ENCODE assay signal across 14 cellular contexts in genomic region chr11:131884461-131885073, GRCh38.
A peak's percentile ranks its signal among the peaks of the same experiment; 100 is the strongest.
DNase-seq lines count a peak whose midpoint lies in the region; ATAC-seq and TF ChIP-seq lines count a peak whose summit lies in the region.
"Had no signal": no experiment of that assay in that cellular context is flagged by ENCODE, and none has a peak within 500 bp of the region (broad histone marks: within the 10 kb centered on the region; RNA-seq: fewer than 3 reads in every experiment).

No MANE protein-coding gene starts in this region.

- no peak overlapping the region for H3K27ac Mint-ChIP-seq in chondrocyte (ENCODE audit: unreplicated experiment)
- H3K27ac Mint-ChIP-seq: WTC11 had no signal

- no peak for TF ChIP-seq CTCF in chondrocyte (IDR thresholded peaks at IDR 0.05)

- no peak overlapping the region for H3K4me3 Mint-ChIP-seq in chondrocyte (ENCODE audit: unreplicated experiment)
- H3K4me3 Mint-ChIP-seq: WTC11 had no signal

- H3K9me3 Mint-ChIP-seq in chondrocyte (ENCODE audit: low read depth) = no peaks in the 10 kb centered on the region
- H3K9me3 Mint-ChIP-seq: WTC11 had no signal

- peaks cover 10% of the 10 kb centered on the region for H3K4me1 Mint-ChIP-seq in chondrocyte (ENCODE audit: low read depth)

- ATAC-seq in GM18870 (IDR thresholded peaks at IDR 0.05; ENCODE audit: unreplicated experiment) = peak; percentile 58
- peak; percentile 59 for ATAC-seq in HG03469 (IDR thresholded peaks at IDR 0.05; ENCODE audit: unreplicated experiment)
- ATAC-seq: WTC11 had no signal

- H3K27me3 Mint-ChIP-seq in chondrocyte (ENCODE audit: low read depth) = no peaks in the 10 kb centered on the region

- no peaks in the 10 kb centered on the region for H3K36me3 Mint-ChIP-seq in chondrocyte (ENCODE audit: low read depth)
- H3K36me3 Mint-ChIP-seq: WTC11 had no signal

- DNase-seq in H4 (ENCODE audit: low spot score) (peak; percentile 82), hepatic stellate cell (ENCODE audit: low spot score) (peak; percentile 25), activated T-cell treated with anti-CD3 and anti-CD28 coated beads for 4 hours (no peak), NCI-H345 (lab: John Stamatoyannopoulos, UW) (no peak), chondrocyte (ENCODE audit: low spot score) (no peak), DMS79 treated with DMSO at 0.1 percent for 48 hours (lab: John Stamatoyannopoulos, UW) (no peak)
- DNase-seq: activated T-cell treated with anti-CD3 and anti-CD28 coated beads, Interleukin-2, amount 50 U/mL, for 48 hours; aorta; MV-4-11; ovary; SHP77 treated with DMSO at 0.1 percent for 48 hours had no signal

Comparison
In these comparisons a context has a peak if more than half of its experiments do, and no peak if none do; other contexts are left out.
1. DNase-seq: peak in H4 (single experiment) and hepatic stellate cell (single experiment); none in activated T-cell treated with anti-CD3 and anti-CD28 coated beads for 4 hours (single experiment), NCI-H345 (single experiment), chondrocyte (single experiment) and DMS79 treated with DMSO at 0.1 percent for 48 hours (single experiment).